ENCODE assay signal across 8 cellular contexts in genomic region chr20:35952480-35953410, GRCh38. TPM values are rescaled to one million over a fixed set of nuclear protein-coding genes. Genes with fewer than 3 reads are reported as not detected.
DNase-seq lines count a peak whose midpoint lies in the region; ATAC-seq and TF ChIP-seq lines count a peak whose summit lies in the region.

No MANE protein-coding gene starts in this region.

- CTCF ChIA-PET in activated B cell treated with CpG ODN at 0.5 μM for 24 hours (lab: Charles Lee) (no interaction called here), GM10248 (lab: Yijun Ruan, JAX) (interaction anchor here (0.6 to 4.7 kb wide), 15 partner anchors 10 to 488 kb away, joined by 3 to 62 read pairs (median 6); partner anchors contain the start of gene CNBD2)

- H3K36me3 Mint-ChIP-seq in IgD-negative memory B cell (peaks cover 2% of the 10 kb centered on the region), activated B cell treated with CpG ODN at 0.5 μM for 24 hours (ENCODE audit: low read depth) (peaks cover 23% of the 10 kb centered on the region), glutamatergic neuron (ENCODE audit: unreplicated experiment) (no peaks in the 10 kb centered on the region)

- peak overlapping the region; percentile 99 to 100 (median 99) for H3K27ac Mint-ChIP-seq in IgD-negative memory B cell
- peak overlapping the region; percentile 100 for H3K27ac Mint-ChIP-seq in activated B cell treated with CpG ODN at 0.5 μM for 24 hours
- H3K27ac Mint-ChIP-seq in glutamatergic neuron (ENCODE audit: unreplicated experiment), result peak overlapping the region; percentile 98

- H3K4me3 Mint-ChIP-seq in IgD-negative memory B cell, result peak overlapping the region; percentile 99 to 100 (median 100)
- H3K4me3 Mint-ChIP-seq in activated B cell treated with CpG ODN at 0.5 μM for 24 hours, result peak overlapping the region; percentile 100
- H3K4me3 Mint-ChIP-seq in glutamatergic neuron (ENCODE audit: unreplicated experiment), result peak overlapping the region; percentile 96

- H3K4me1 Mint-ChIP-seq in IgD-negative memory B cell (peaks cover 11 to 21% (median 11%) of the 10 kb centered on the region in 3 donors), activated B cell treated with CpG ODN at 0.5 μM for 24 hours (peaks cover 22% of the 10 kb centered on the region), glutamatergic neuron (ENCODE audit: low read depth, unreplicated experiment) (peaks cover 5% of the 10 kb centered on the region)

- no peak for TF ChIP-seq CTCF in activated B cell treated with CpG ODN at 0.5 μM for 24 hours (IDR thresholded peaks at IDR 0.05)
- TF ChIP-seq CTCF in glutamatergic neuron (IDR thresholded peaks at IDR 0.05; ENCODE audit: partially characterized antibody, unreplicated experiment), result no peak
- no peak for TF ChIP-seq CTCF in GM10248 (IDR thresholded peaks at IDR 0.05; ENCODE audit: control extremely low read depth, extremely low read depth, low read depth, missing control alignments)

- POLR2A ChIA-PET in activated B cell treated with CpG ODN at 0.5 μM for 24 hours (lab: Charles Lee) (interaction anchor here (0.9 to 4.0 kb wide), 17 partner anchors 10 to 1276 kb away, joined by 3 to 104 read pairs (median 7); partner anchors contain the start of genes AAR2, ACSS2, CEP250 and CPNE1), GM10248 (lab: Yijun Ruan, JAX) (interaction anchor here (0.7 to 2.4 kb wide), 2 partner anchors 210 to 1353 kb away, joined by 3 to 10 read pairs; partner anchors contain the start of gene RBM39)

- H3K27me3 Mint-ChIP-seq in IgD-negative memory B cell (no peaks in the 10 kb centered on the region), activated B cell treated with CpG ODN at 0.5 μM for 24 hours (no peaks in the 10 kb centered on the region), glutamatergic neuron (ENCODE audit: unreplicated experiment) (peaks cover 5% of the 10 kb centered on the region)

- no peaks in the 10 kb centered on the region for H3K9me3 Mint-ChIP-seq in IgD-negative memory B cell
- no peaks in the 10 kb centered on the region for H3K9me3 Mint-ChIP-seq in activated B cell treated with CpG ODN at 0.5 μM for 24 hours
- H3K9me3 Mint-ChIP-seq in glutamatergic neuron (ENCODE audit: unreplicated experiment), result peaks cover 5% of the 10 kb centered on the region

- DNase-seq in CD1c-positive myeloid dendritic cell (ENCODE audit: extremely low spot score) (peak; percentile 72), activated B cell treated with CpG ODN at 0.5 μM for 24 hours (no peak), glutamatergic neuron (no peak), skeletal muscle cell (ENCODE audit: low read depth) (no peak), NCI-H1092 (lab: John Stamatoyannopoulos, UW) (no peak), activated gamma-delta T cell (lab: John Stamatoyannopoulos, UW) (no peak), GM10248 (ENCODE audit: extremely low spot score) (no peak)

- ATAC-seq in activated B cell treated with CpG ODN at 0.5 μM for 24 hours (ENCODE audit: low read depth), result no peak

- peak overlapping the region; percentile 95 for H3K4me3 ChIP-seq in skeletal muscle cell (ENCODE audit: low read depth, low read length)

- intact Hi-C loops in activated B cell treated with CpG ODN at 0.5 μM for 24 hours (cut with micrococcal nuclease), result loop anchor here (5.0 to 10.0 kb wide), 6 partner anchors 335 to 1128 kb away; partner anchors contain the start of genes ACSS2, GGT7, GSS and MYH7B

RNA-seq across cellular contexts. Expression of gene SCAND1, which starts 1.6 kb away (rescaled TPM):
- 190 TPM for polyA plus RNA-seq in IgD-negative memory B cell
- total RNA-seq in activated B cell treated with CpG ODN at 0.5 μM for 24 hours (35.9 and 43.2 TPM in 2 replicates), glutamatergic neuron (ENCODE audit: unreplicated experiment) (97.8 TPM)

RNA-seq across cellular contexts. Expression of gene CNBD2, which starts 15.6 kb away (rescaled TPM):
- 6.3 TPM for polyA plus RNA-seq in IgD-negative memory B cell
- total RNA-seq in activated B cell treated with CpG ODN at 0.5 μM for 24 hours (5.6 and 6.5 TPM in 2 replicates), glutamatergic neuron (ENCODE audit: unreplicated experiment) (4.7 TPM)
